Comparison of ENCODE assay signal across 16 cellular contexts in genomic region chr16:68985855-68986254, GRCh38.
A peak's percentile ranks its signal among the peaks of the same experiment; 100 is the strongest.
DNase-seq lines count a peak whose midpoint lies in the region; ATAC-seq, FAIRE-seq and TF ChIP-seq lines count a peak whose summit lies in the region.
"Had no signal": no experiment of that assay in that cellular context is flagged by ENCODE, and none has a peak within 500 bp of the region (broad histone marks: within the 10 kb centered on the region; RNA-seq: fewer than 3 reads in every experiment).

No MANE protein-coding gene starts in this region.

- H3K36me3 ChIP-seq in HCT116 (ENCODE audit: control insufficient read depth in 1 of 2, insufficient read depth in 2 of 2, low read length in 2 of 2) (no peaks in the 10 kb centered on the region), mammary epithelial cell (ENCODE audit: insufficient read depth, low read length) (no peaks in the 10 kb centered on the region), iPS-15b (ENCODE audit: control insufficient read depth, insufficient read depth, low read length) (no peaks in the 10 kb centered on the region)
- H3K36me3 ChIP-seq: neural progenitor cell had no signal

- H4K20me1 ChIP-seq in HCT116 (ENCODE audit: insufficient read depth): no peaks in the 10 kb centered on the region
- H4K20me1 ChIP-seq in mammary epithelial cell (ENCODE audit: insufficient read depth, low read length): no peaks in the 10 kb centered on the region

- peak overlapping the region; percentile 23 for H3K9ac ChIP-seq in HCT116 (ENCODE audit: low read length)
- H3K9ac ChIP-seq in mammary epithelial cell (ENCODE audit: insufficient read depth, low read length): peak overlapping the region; percentile 85
- H3K9ac ChIP-seq in iPS-15b (ENCODE audit: low read depth, low read length): peak overlapping the region; percentile 24
- H3K9ac ChIP-seq: neural progenitor cell had no signal

- peak overlapping the region; percentile 11 to 66; a peak in 4 of 6 replicates for H3K27ac ChIP-seq in A549
- peak overlapping the region; percentile 49; the same call in 1 of the 2 replicates for H3K27ac ChIP-seq in HCT116 (ENCODE audit: low read depth, low read length)
- peak overlapping the region; percentile 94 for H3K27ac ChIP-seq in mammary epithelial cell (ENCODE audit: insufficient read depth, low read depth, low read length)
- H3K27ac ChIP-seq: neural progenitor cell had no signal

- no peak overlapping the region for H2AFZ ChIP-seq in HCT116 (ENCODE audit: low read depth, low read length, poor library complexity, severe bottlenecking)
- H2AFZ ChIP-seq in mammary epithelial cell (ENCODE audit: low read depth, low read length): peak overlapping the region; percentile 65
- H2AFZ ChIP-seq: neural progenitor cell had no signal

- H3K27ac Mint-ChIP-seq in T-helper 2 cell treated with Interferon-gamma antibody and Interleukin-4, amounts not matched to agents 5 μg/mL and 100 μg/mL, for 36 hours: no peak overlapping the region
- H3K27ac Mint-ChIP-seq: activated naive CD4-positive, alpha-beta T cell treated with anti-CD3 and anti-CD28 coated beads, Interleukin-2, amount 50 U/mL, for 72 hours; neural progenitor cell; stimulated activated memory B cell treated with anti-CD40 and anti-IgM and Interleukin-4, amounts not matched to agents 10 μg/mL and 1 μg/mL and 100 μg/mL, for 72 hours had no signal

- dilution Hi-C loops in mammary epithelial cell (cut with HindIII; ENCODE audit: low sequenced_read_pairs): no loop called here

- CTCF ChIA-PET in A549 (lab: Yijun Ruan, JAX): interaction anchor here (0.9 to 3.1 kb wide), 6 partner anchors 9 to 138 kb away, joined by 3 to 13 read pairs (median 4); no protein-coding TSS in a partner anchor
- CTCF ChIA-PET in HCT116 (lab: Charles Lee): interaction anchor here (1.1 to 1.3 kb wide), 3 partner anchors 84 to 139 kb away, joined by 3 to 5 read pairs (median 4); no protein-coding TSS in a partner anchor
- CTCF ChIA-PET in mammary epithelial cell (lab: Charles Lee; ENCODE audit: low non-redundant PET): interaction anchor here (0.6 kb wide), 1 partner anchor 11 kb away, joined by 10 read pairs; no protein-coding TSS in a partner anchor

- H3K9me3 Mint-ChIP-seq in T-helper 2 cell treated with Interferon-gamma antibody and Interleukin-4, amounts not matched to agents 5 μg/mL and 100 μg/mL, for 36 hours: no peaks in the 10 kb centered on the region
- H3K9me3 Mint-ChIP-seq: activated naive CD4-positive, alpha-beta T cell treated with anti-CD3 and anti-CD28 coated beads, Interleukin-2, amount 50 U/mL, for 72 hours; neural progenitor cell; stimulated activated memory B cell treated with anti-CD40 and anti-IgM and Interleukin-4, amounts not matched to agents 10 μg/mL and 1 μg/mL and 100 μg/mL, for 72 hours had no signal

- intact Hi-C loops in HCT116 (cut with micrococcal nuclease) (loop anchor here (5.0 kb wide), 1 partner anchor 64 kb away; no protein-coding TSS in a partner anchor), mammary epithelial cell (cut with micrococcal nuclease) (no loop called here)

- H3K4me3 Mint-ChIP-seq in T-helper 2 cell treated with Interferon-gamma antibody and Interleukin-4, amounts not matched to agents 5 μg/mL and 100 μg/mL, for 36 hours: no peak overlapping the region
- H3K4me3 Mint-ChIP-seq: neural progenitor cell; stimulated activated memory B cell treated with anti-CD40 and anti-IgM and Interleukin-4, amounts not matched to agents 10 μg/mL and 1 μg/mL and 100 μg/mL, for 72 hours had no signal

- RAD21 ChIA-PET in HCT116 (lab: Charles Lee; ENCODE audit: low non-redundant PET in 1 of 2, low total read pairs in 2 of 2, uncharacterized antibody in 2 of 2, unreplicated experiment in 2 of 2): interaction anchor here in 1 of 2 experiments (1.0 to 1.2 kb wide), 2 partner anchors 119 to 138 kb away, joined by 4 to 10 read pairs; partner anchors contain the start of gene HAS3

- H3K79me2 ChIP-seq in HCT116 (ENCODE audit: insufficient read depth, low read length) (no peaks in the 10 kb centered on the region), mammary epithelial cell (ENCODE audit: insufficient read depth, low read length) (no peaks in the 10 kb centered on the region)

- ATAC-seq in A549 (peak in 1 of 2 experiments; percentile 36; a peak in 2 of 6 replicates), HCT116 (peak; percentile 72), GM18907 (IDR thresholded peaks at IDR 0.05; ENCODE audit: unreplicated experiment) (no peak)
- ATAC-seq: activated naive CD4-positive, alpha-beta T cell treated with anti-CD3 and anti-CD28 coated beads, Interleukin-2, amount 50 U/mL, for 72 hours; stimulated activated memory B cell treated with anti-CD40 and anti-IgM and Interleukin-4, amounts not matched to agents 10 μg/mL and 1 μg/mL and 100 μg/mL, for 72 hours had no signal

- no peak for TF ChIP-seq CTCF in A549 (IDR thresholded peaks at IDR 0.05)
- no peak for TF ChIP-seq CTCF in HCT116 (IDR thresholded peaks at IDR 0.05 in 2 of 3, conservative IDR thresholded peaks at IDR 0.05 in 1 of 3; ENCODE audit: borderline replicate concordance in 1 of 3, insufficient read depth in 1 of 3, low read depth in 2 of 3, low read length in 2 of 3)
- no peak for TF ChIP-seq CTCF in mammary epithelial cell (conservative IDR thresholded peaks at IDR 0.05 in 1 of 2, IDR thresholded peaks at IDR 0.05 in 1 of 2; ENCODE audit: extremely low read depth in 1 of 2, insufficient read depth in 1 of 2, low read depth in 1 of 2, low read length in 2 of 2)

- DNase-seq in A549 (ENCODE audit: low read depth in 1 of 2, low spot score in 1 of 2): peak in 1 of 2 experiments; percentile 28
- DNase-seq in HCT116 (ENCODE audit: low read depth, low spot score): peak; percentile 51
- DNase-seq in mammary epithelial cell: peak; percentile 95
- DNase-seq in kidney glomerular epithelial cell (lab: John Stamatoyannopoulos, UW): no peak
- DNase-seq in NCI-H345 treated with DMSO at 0.1 percent for 48 hours (lab: John Stamatoyannopoulos, UW; ENCODE audit: unreplicated experiment): no peak
- no peak for DNase-seq in T-helper 2 cell treated with Interferon-gamma antibody and Interleukin-4, amounts not matched to agents 5 μg/mL and 100 μg/mL, for 36 hours (ENCODE audit: low spot score)
- DNase-seq: activated CD4-positive, alpha-beta T cell treated with anti-CD3 and anti-CD28 coated beads for 1 hour; NCI-H1694 treated with DMSO at 0.1 percent for 48 hours; right cardiac atrium; T-helper 2 cell had no signal

- no peaks in the 10 kb centered on the region for H3K27me3 Mint-ChIP-seq in T-helper 2 cell treated with Interferon-gamma antibody and Interleukin-4, amounts not matched to agents 5 μg/mL and 100 μg/mL, for 36 hours (ENCODE audit: low read depth)
- H3K27me3 Mint-ChIP-seq: stimulated activated memory B cell treated with anti-CD40 and anti-IgM and Interleukin-4, amounts not matched to agents 10 μg/mL and 1 μg/mL and 100 μg/mL, for 72 hours had no signal

- H3K4me1 ChIP-seq in A549: peaks cover 26% of the 10 kb centered on the region
- H3K4me1 ChIP-seq in HCT116 (ENCODE audit: control insufficient read depth in 1 of 2, insufficient read depth in 2 of 2, low read length in 2 of 2): peaks cover 30 to 57% of the 10 kb centered on the region in 2 experiments
- peaks cover 33% of the 10 kb centered on the region for H3K4me1 ChIP-seq in mammary epithelial cell (ENCODE audit: insufficient read depth, low read length)
- peaks cover 15% of the 10 kb centered on the region for H3K4me1 ChIP-seq in iPS-15b (ENCODE audit: control insufficient read depth, insufficient read depth, low read length)

- POLR2A ChIA-PET in A549 (lab: Yijun Ruan, JAX): no interaction called here
- POLR2A ChIA-PET in HCT116 (lab: Charles Lee): interaction anchor here (2.1 kb wide), 1 partner anchor 88 kb away, joined by 5 read pairs; no protein-coding TSS in a partner anchor

- no peak for FAIRE-seq in A549 (lab: Jason Lieb, UNC)
- FAIRE-seq: endothelial cell of umbilical vein had no signal

- TF ChIP-seq POLR2A in A549 (IDR thresholded peaks at IDR 0.05; ENCODE audit: low read length) (no peak), HCT116 (IDR thresholded peaks at IDR 0.05; ENCODE audit: borderline replicate concordance, extremely low read depth, insufficient read depth, insufficient read length) (no peak)

- H3K9me3 ChIP-seq in A549 (no peaks in the 10 kb centered on the region), HCT116 (ENCODE audit: control insufficient read depth in 1 of 2, insufficient read depth in 1 of 2, low read depth in 1 of 2, low read length in 2 of 2) (no peaks in the 10 kb centered on the region), mammary epithelial cell (replicated peaks; ENCODE audit: insufficient read depth, low read length) (no peaks in the 10 kb centered on the region), iPS-15b (ENCODE audit: control insufficient read depth, insufficient read depth, low read length) (no peaks in the 10 kb centered on the region)

- H3K4me3 ChIP-seq in A549 (no peak overlapping the region), HCT116 (replicated peaks in 1 of 2; ENCODE audit: low read depth in 1 of 2, low read length in 2 of 2) (no peak overlapping the region), mammary epithelial cell (replicated peaks in 1 of 3; ENCODE audit: insufficient read depth in 1 of 3, low read depth in 2 of 3, low read length in 3 of 3) (no peak overlapping the region), iPS-15b (ENCODE audit: low read depth, low read length) (no peak overlapping the region)
- H3K4me3 ChIP-seq: neural progenitor cell had no signal

- no peaks in the 10 kb centered on the region for H3K9me2 ChIP-seq in HCT116 (ENCODE audit: insufficient read depth)

- WGBS in A549 (ENCODE audit: missing lambda C conversion rate): 67% methylated on average over 2 of the region's 2 CpGs
- 3% methylated on average over 2 of the region's 2 CpGs for WGBS in mammary epithelial cell (ENCODE audit: low coverage, missing lambda C conversion rate)

- in situ Hi-C loops in mammary epithelial cell (cut with MboI; ENCODE audit: low sequenced_read_pairs in 2 of 2): no loop called here

- TF ChIP-seq EP300 in A549 (IDR thresholded peaks at IDR 0.05): no peak

- H3K4me1 Mint-ChIP-seq in T-helper 2 cell treated with Interferon-gamma antibody and Interleukin-4, amounts not matched to agents 5 μg/mL and 100 μg/mL, for 36 hours (ENCODE audit: low read depth): no peaks in the 10 kb centered on the region
- H3K4me1 Mint-ChIP-seq: stimulated activated memory B cell treated with anti-CD40 and anti-IgM and Interleukin-4, amounts not matched to agents 10 μg/mL and 1 μg/mL and 100 μg/mL, for 72 hours had no signal

- BruUV-seq in HCT116 (replicated peaks; lab: Mats Ljungman, UMichigan) (no TSS peak), mammary epithelial cell (replicated peaks; lab: Mats Ljungman, UMichigan) (no TSS peak)

- H3K27me3 ChIP-seq in HCT116 (ENCODE audit: insufficient read depth, low read length): no peaks in the 10 kb centered on the region
- H3K27me3 ChIP-seq in mammary epithelial cell (ENCODE audit: insufficient read depth, low read length): no peaks in the 10 kb centered on the region
- H3K27me3 ChIP-seq in iPS-15b (ENCODE audit: control insufficient read depth, insufficient read depth, low read length): no peaks in the 10 kb centered on the region
- H3K27me3 ChIP-seq: neural progenitor cell had no signal

- H3K36me3 Mint-ChIP-seq in T-helper 2 cell treated with Interferon-gamma antibody and Interleukin-4, amounts not matched to agents 5 μg/mL and 100 μg/mL, for 36 hours (ENCODE audit: low read depth): no peaks in the 10 kb centered on the region
- H3K36me3 Mint-ChIP-seq: neural progenitor cell had no signal

- TF ChIP-seq RAD21 in A549 (conservative IDR thresholded peaks at IDR 0.05 in 1 of 2, IDR thresholded peaks at IDR 0.05 in 1 of 2): no peak
- no peak for TF ChIP-seq RAD21 in HCT116 (IDR thresholded peaks at IDR 0.05; ENCODE audit: low read depth)

- H3K4me2 ChIP-seq in A549: 0 out of 3 replicates have a peak overlapping the region, but pooled peaks have one; percentile 6
- peak overlapping the region; percentile 52 for H3K4me2 ChIP-seq in HCT116 (ENCODE audit: low read length)
- H3K4me2 ChIP-seq in mammary epithelial cell (ENCODE audit: insufficient read depth, low read depth, low read length): peak overlapping the region; percentile 78
- H3K4me2 ChIP-seq: neural progenitor cell had no signal

Comparison
In these comparisons a context has a peak if more than half of its experiments do, and no peak if none do; other contexts are left out.
1. DNase-seq: peak in HCT116 (single experiment) and mammary epithelial cell (single experiment); none in kidney glomerular epithelial cell (single experiment), NCI-H345 treated with DMSO at 0.1 percent for 48 hours (single experiment) and T-helper 2 cell treated with Interferon-gamma antibody and Interleukin-4, amounts not matched to agents 5 μg/mL and 100 μg/mL, for 36 hours (single experiment).
2. H3K27ac ChIP-seq: peak in every context shown above with its lines; median percentile 94 in mammary epithelial cell; 49 in HCT116; 38 in A549.
3. H3K4me2 ChIP-seq: peak in every context shown above with its lines; median percentile 78 in mammary epithelial cell; 52 in HCT116; 6 in A549.
4. H3K9ac ChIP-seq: peak in every context shown above with its lines; median percentile 85 in mammary epithelial cell; 24 in iPS-15b; 23 in HCT116.